23 cellular contexts compared by ENCODE assay signal in genomic region chr11:107661656-107662055, GRCh38. TPM values are rescaled to one million over a fixed set of nuclear protein-coding genes. Genes with fewer than 3 reads are reported as not detected.
"Had no signal": no experiment of that assay in that cellular context is flagged by ENCODE, and none has a peak within 500 bp of the region (broad histone marks: within the 10 kb centered on the region; RNA-seq: fewer than 3 reads in every experiment).

No MANE protein-coding gene starts in this region.

- H3K27ac ChIP-seq: RWPE1, SK-N-MC had no signal

- DNase-seq: KBM-7; MM.1S; NCI-H1092 treated with DMSO at 0.1 percent for 48 hours; NCI-H1436; NCI-H187; NCI-H2029; NCI-H2081 treated with DMSO at 0.1 percent for 48 hours; NCI-H2171; NCI-H226; NCI-H446; NCI-H510A; NCI-H524 treated with DMSO at 0.1 percent for 48 hours; NCI-H69; NCI-H774; NK-92 treated with Interleukin-12 subunit alpha and Interleukin-12 subunit beta, amount 100 ng/mL, for 24 hours; PC-3; SHP77 had no signal

- H3K4me3 ChIP-seq: SK-N-MC had no signal

- ATAC-seq: Panc1, PC-3 had no signal

RNA-seq across cellular contexts. Expression of gene SLN, which starts 50.2 kb away (rescaled TPM):
- total RNA-seq: HT-29, M059J, OCI-LY7 had no signal
